Comparison of ENCODE assay signal across 27 cellular contexts in the genomic region with DNA sequence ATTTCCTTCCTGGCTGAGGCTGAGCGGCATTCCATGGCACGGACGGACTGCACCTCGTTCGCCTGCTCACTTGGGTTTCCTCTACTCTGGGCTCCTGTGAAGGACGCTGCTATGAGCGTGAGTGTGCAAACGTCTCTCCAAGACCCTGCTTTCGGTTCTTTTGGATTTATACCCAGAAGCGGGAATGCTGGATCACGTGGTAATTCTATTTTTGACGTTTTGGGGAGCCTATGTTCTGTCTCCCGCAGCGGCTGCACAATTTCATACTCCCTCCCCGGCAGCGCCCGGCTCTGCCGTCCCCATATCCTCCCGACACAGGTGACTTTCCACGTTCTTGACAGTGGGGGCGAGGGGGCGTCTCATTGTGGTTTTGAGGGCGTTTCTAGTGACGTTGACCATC.
"Had no signal": no experiment of that assay in that cellular context is flagged by ENCODE, and none has a peak within 500 bp of the region (broad histone marks: within the 10 kb centered on the region; RNA-seq: fewer than 3 reads in every experiment).

No MANE protein-coding gene starts in this region.

- DNase-seq: stimulated activated CD4-positive, alpha-beta T cell treated with anti-CD3 and anti-CD28 coated beads, Interleukin-2, amount 100 ng/mL, for 48 hours; stimulated activated CD4-positive, alpha-beta T cell treated with anti-CD3 and anti-CD28 coated beads, Interleukin-4, amount 100 ng/mL, for 1 hour; stimulated activated CD4-positive, alpha-beta T cell treated with anti-CD3 and anti-CD28 coated beads, Interleukin-4, amount 100 ng/mL, for 24 hours; stimulated activated CD4-positive, alpha-beta T cell treated with anti-CD3 and anti-CD28 coated beads, Interleukin-4, amount 100 ng/mL, for 4 hours; stimulated activated CD8-positive, alpha-beta memory T cell treated with anti-CD3 and anti-CD28 coated beads, Interleukin-4, amount 100 ng/mL, for 48 hours; stimulated activated naive B cell treated with anti-CD40 and anti-IgM and Interleukin-4, amounts not matched to agents 10 μg/mL and 1 μg/mL and 100 μg/mL, for 72 hours; stimulated activated naive CD4-positive, alpha-beta T cell; stimulated activated naive CD4-positive, alpha-beta T cell treated with Interleukin-2 at 50 U/mL for 16 hours; stimulated activated naive CD8-positive, alpha-beta T cell treated with anti-CD3 and anti-CD28 coated beads, Interleukin-15, amount 100 ng/mL, for 72 hours; stimulated activated naive CD8-positive, alpha-beta T cell treated with anti-CD3 and anti-CD28 coated beads, Interleukin-15, Interleukin-2, amounts not matched to agents 100 U/mL and 50 U/mL, for 24 hours; stomach; substantia nigra; testis; thyroid gland; tibial artery; transverse colon; trophoblast cell; upper lobe of left lung; upper lobe of right lung; uterus had no signal

- ATAC-seq: stimulated activated effector memory CD8-positive, alpha-beta T cell treated with anti-CD3 and anti-CD28 coated beads, Interleukin-12 subunit alpha, Interleukin-12 subunit beta, amount 100 ng/mL, for 72 hours; stimulated activated memory B cell treated with anti-CD40 and anti-IgM and Interleukin-4, amounts not matched to agents 10 μg/mL and 1 μg/mL and 100 μg/mL, for 72 hours; stimulated activated naive B cell treated with anti-CD40 and anti-IgM and Interleukin-4, amounts not matched to agents 10 μg/mL and 1 μg/mL and 100 μg/mL, for 72 hours; stimulated activated naive CD8-positive, alpha-beta T cell treated with anti-CD3 and anti-CD28 coated beads, Interleukin-15, amount 100 ng/mL, for 72 hours; stimulated activated naive CD8-positive, alpha-beta T cell treated with anti-CD3 and anti-CD28 coated beads, Interleukin-15, Interleukin-2, amounts not matched to agents 100 U/mL and 50 U/mL, for 24 hours; upper lobe of right lung had no signal

- H3K9me3 ChIP-seq: stomach, suprapubic skin, testis, thoracic aorta, thyroid gland, tibial artery, tibial nerve, transverse colon, upper lobe of left lung, upper lobe of right lung, uterus, vagina had no signal

- H3K4me3 ChIP-seq: stomach, suprapubic skin, testis, thoracic aorta, thyroid gland, tibial artery, tibial nerve, transverse colon, upper lobe of left lung, upper lobe of right lung, uterus, vagina had no signal

- H3K36me3 ChIP-seq: thoracic aorta, thyroid gland, transverse colon, upper lobe of left lung, upper lobe of right lung, uterus, vagina had no signal

- FAIRE-seq: urothelium cell line had no signal

- H3K4me1 ChIP-seq: testis, thyroid gland, tibial artery, tibial nerve, transverse colon, upper lobe of right lung, uterus had no signal

- H3K27me3 ChIP-seq: testis, thyroid gland, tibial nerve, transverse colon, upper lobe of left lung, upper lobe of right lung, uterus, vagina had no signal

- H3K27ac ChIP-seq: stomach, suprapubic skin, testis, thoracic aorta, thyroid gland, tibial artery, tibial nerve, transverse colon, upper lobe of left lung, upper lobe of right lung, uterus, vagina had no signal
